Comparison of ENCODE assay signal across 8 cellular contexts in genomic region chr9:85941617-85941930, GRCh38. TPM values are rescaled to one million over a fixed set of nuclear protein-coding genes. Genes with fewer than 3 reads are reported as not detected.
DNase-seq lines count a peak whose midpoint lies in the region; ATAC-seq and TF ChIP-seq lines count a peak whose summit lies in the region.

No MANE protein-coding gene starts in this region.

- under 1% methylated on average over 15 of the region's 15 CpGs for WGBS in prostate gland

- H3K27me3 ChIP-seq in RWPE2 (ENCODE audit: insufficient read depth, poor library complexity, severe bottlenecking): no peaks in the 10 kb centered on the region
- no peaks in the 10 kb centered on the region for H3K27me3 ChIP-seq in fibroblast of lung (ENCODE audit: control insufficient read depth, insufficient read depth, low read length)
- no peaks in the 10 kb centered on the region for H3K27me3 ChIP-seq in prostate gland (replicated peaks; ENCODE audit: insufficient read depth)

- TF ChIP-seq POLR2A in prostate gland (IDR thresholded peaks at IDR 0.05): no peak

- peak overlapping the region; percentile 97 for H3K9ac ChIP-seq in fibroblast of lung (ENCODE audit: insufficient read depth, low read length)

- TF ChIP-seq CTCF in GM12864 (IDR thresholded peaks at IDR 0.05; ENCODE audit: low read depth, low read length, missing control alignments) (no peak), RWPE2 (IDR thresholded peaks at IDR 0.05; ENCODE audit: poor library complexity, severe bottlenecking) (no peak), fibroblast of lung (conservative IDR thresholded peaks at IDR 0.05 in 1 of 2, IDR thresholded peaks at IDR 0.05 in 1 of 2; ENCODE audit: low read depth in 1 of 2, low read length in 2 of 2) (no peak), prostate gland (IDR thresholded peaks at IDR 0.05) (no peak)

- intact Hi-C loops in prostate gland (cut with DNase I): no loop called here
- intact Hi-C loops in posterior cingulate gyrus (cut with DNase I): no loop called here

- H3K4me3 ChIP-seq in GM12864 (ENCODE audit: low read depth, low read length): peak overlapping the region; percentile 77
- peak overlapping the region; percentile 80 for H3K4me3 ChIP-seq in RWPE2 (ENCODE audit: severe bottlenecking)
- H3K4me3 ChIP-seq in fibroblast of lung (replicated peaks in 1 of 4; ENCODE audit: control extremely low read depth in 1 of 4, insufficient read depth in 1 of 4, low read depth in 3 of 4, low read length in 4 of 4): peak overlapping the region; percentile 85 to 94 (median 94)
- H3K4me3 ChIP-seq in prostate gland: peak overlapping the region; percentile 71 to 94

- H3K9me3 ChIP-seq in RWPE2 (ENCODE audit: severe bottlenecking) (no peaks in the 10 kb centered on the region), fibroblast of lung (ENCODE audit: control insufficient read depth, insufficient read depth, low read depth, low read length) (no peaks in the 10 kb centered on the region), prostate gland (no peaks in the 10 kb centered on the region)

- DNase-seq in GM12864 (ENCODE audit: low read depth): no peak
- DNase-seq in RWPE2 (ENCODE audit: low spot score): no peak
- DNase-seq in fibroblast of lung (ENCODE audit: low read depth in 2 of 2): no peak
- no peak for DNase-seq in prostate gland (ENCODE audit: low spot score)
- DNase-seq in cerebellum (ENCODE audit: low spot score): no peak
- no peak for DNase-seq in stimulated activated CD4-positive, alpha-beta T cell treated with anti-CD3 and anti-CD28 coated beads, Interleukin-12 subunit alpha, Interleukin-12 subunit beta, amount 100 ng/mL, for 4 hours
- DNase-seq in posterior cingulate gyrus: no peak
- DNase-seq in GDM1 (lab: John Stamatoyannopoulos, UW): no peak

- no peaks in the 10 kb centered on the region for H4K20me1 ChIP-seq in fibroblast of lung (ENCODE audit: control insufficient read depth, extremely low read depth, insufficient read depth, low read length)

- peaks cover 46% of the 10 kb centered on the region for H3K79me2 ChIP-seq in fibroblast of lung (ENCODE audit: control insufficient read depth, insufficient read depth, low read length)

- H3K36me3 ChIP-seq in RWPE2 (ENCODE audit: low read depth): peaks cover 46% of the 10 kb centered on the region
- peaks cover 2% of the 10 kb centered on the region for H3K36me3 ChIP-seq in fibroblast of lung (ENCODE audit: control insufficient read depth, insufficient read depth, low read length)
- no peaks in the 10 kb centered on the region for H3K36me3 ChIP-seq in prostate gland

- H3K4me1 ChIP-seq in RWPE2 (ENCODE audit: insufficient read depth, poor library complexity, severe bottlenecking): peaks cover 14% of the 10 kb centered on the region
- H3K4me1 ChIP-seq in fibroblast of lung (ENCODE audit: control insufficient read depth, extremely low read depth, insufficient read depth, low read length): peaks cover 4% of the 10 kb centered on the region
- H3K4me1 ChIP-seq in prostate gland (replicated peaks): peaks cover 3% of the 10 kb centered on the region

- ATAC-seq in RWPE2 (ENCODE audit: low read depth): no peak

- peak overlapping the region; percentile 76 for H3K4me2 ChIP-seq in fibroblast of lung (ENCODE audit: extremely low read depth, insufficient read depth, low read length)

- peak overlapping the region; percentile 67 for H3K27ac ChIP-seq in RWPE2 (ENCODE audit: poor library complexity, severe bottlenecking)
- H3K27ac ChIP-seq in fibroblast of lung (ENCODE audit: insufficient read depth, low read length): peak overlapping the region; percentile 84
- H3K27ac ChIP-seq in prostate gland: peak overlapping the region; percentile 93 to 97

- H2AFZ ChIP-seq in fibroblast of lung (ENCODE audit: low read length): peak overlapping the region; percentile 90

RNA-seq across cellular contexts. Expression of gene NAA35, which starts 0.6 kb away (rescaled TPM):
- total RNA-seq in fibroblast of lung: 13.4 and 20.5 TPM in 2 replicates
- 20.3 and 23.5 TPM in 2 replicates for polyA plus RNA-seq in fibroblast of lung
- polyA plus RNA-seq in fibroblast of lung (2012): 14.3 and 15.7 TPM in 2 replicates
- 4.2 and 6.7 TPM in 2 replicates for polyA minus RNA-seq in fibroblast of lung (ENCODE audit: low replicate concordance)
- 10 to 100 TPM; 16.7 to 26.2 TPM for total RNA-seq in prostate gland
- 47.8 TPM for total RNA-seq in cerebellum
